ENCODE assay signal across 18 cellular contexts in genomic region chr7:127887096-127887495, GRCh38.
DNase-seq lines count a peak whose midpoint lies in the region; ATAC-seq and TF ChIP-seq lines count a peak whose summit lies in the region.
"Had no signal": no experiment of that assay in that cellular context is flagged by ENCODE, and none has a peak within 500 bp of the region (broad histone marks: within the 10 kb centered on the region; RNA-seq: fewer than 3 reads in every experiment).

No MANE protein-coding gene starts in this region.

- no peaks in the 10 kb centered on the region for H3K27me3 ChIP-seq in cardiac muscle cell
- H3K27me3 ChIP-seq in left ventricle myocardium inferior (ENCODE audit: low read depth): no peaks in the 10 kb centered on the region
- H3K27me3 ChIP-seq in sigmoid colon: no peaks in the 10 kb centered on the region
- H3K27me3 ChIP-seq: BE2C, MG63, SJCRH30 had no signal

- ATAC-seq in HG02798 (IDR thresholded peaks at IDR 0.05; ENCODE audit: poor library complexity, unreplicated experiment): no peak
- ATAC-seq: PC-3 had no signal

- H3K4me3 Mint-ChIP-seq in chondrocyte (ENCODE audit: unreplicated experiment): no peak overlapping the region
- H3K4me3 Mint-ChIP-seq: CD4-positive, alpha-beta T cell had no signal

- TF ChIP-seq EP300 in sigmoid colon (IDR thresholded peaks at IDR 0.05): no peak

- TF ChIP-seq POLR2A in sigmoid colon (IDR thresholded peaks at IDR 0.05): no peak

- H3K4me1 ChIP-seq in cardiac muscle cell (ENCODE audit: low read depth): peaks cover 79% of the 10 kb centered on the region
- H3K4me1 ChIP-seq in left ventricle myocardium inferior: peaks cover 75% of the 10 kb centered on the region
- peaks cover 59% of the 10 kb centered on the region for H3K4me1 ChIP-seq in mesodermal cell (ENCODE audit: control insufficient read depth, insufficient read depth, low read length, poor library complexity, severe bottlenecking)
- H3K4me1 ChIP-seq in sigmoid colon: peaks cover 0 to 7% (median 3%) of the 10 kb centered on the region in 4 donors

- WGBS in mesodermal cell (ENCODE audit: insufficient coverage in 2 of 2), 2 experiments: 14% methylated on average over 2 of the region's 6 CpGs; no CpG with 5 or more reads in 1 of the 2 experiments
- WGBS in sigmoid colon, 2 donors: 90 to 97% methylated on average over 6 of the region's 6 CpGs

- peaks cover 56% of the 10 kb centered on the region for H3K4me1 Mint-ChIP-seq in chondrocyte (ENCODE audit: low read depth)

- H3K27ac Mint-ChIP-seq in chondrocyte (ENCODE audit: unreplicated experiment): peak overlapping the region; percentile 93
- H3K27ac Mint-ChIP-seq: CD4-positive, alpha-beta T cell had no signal

- DNase-seq in cardiac muscle cell (ENCODE audit: low read depth in 1 of 2, low spot score in 1 of 2) (no peak), left ventricle myocardium inferior (no peak), chondrocyte (ENCODE audit: low spot score) (no peak), sigmoid colon (no peak), COR-L47 (lab: John Stamatoyannopoulos, UW) (no peak)
- no peak for DNase-seq in activated effector memory CD4-positive, alpha-beta T cell treated with anti-CD3 and anti-CD28 coated beads, Interleukin-2, amount 50 U/mL, for 16 hours
- DNase-seq: 8988T; BE2C; CD4-positive, alpha-beta T cell; DMS79 treated with DMSO at 0.1 percent for 48 hours; MG63; NCI-H1092; NCI-H146; NCI-H774; PC-3; SJCRH30 had no signal

- intact Hi-C loops in left ventricle myocardium inferior (cut with micrococcal nuclease): no loop called here
- intact Hi-C loops in sigmoid colon (cut with DNase I): no loop called here

- H3K27me3 Mint-ChIP-seq in chondrocyte (ENCODE audit: low read depth): no peaks in the 10 kb centered on the region
- H3K27me3 Mint-ChIP-seq: CD4-positive, alpha-beta T cell had no signal

- H3K9me3 ChIP-seq in cardiac muscle cell (ENCODE audit: low read depth): no peaks in the 10 kb centered on the region
- no peaks in the 10 kb centered on the region for H3K9me3 ChIP-seq in left ventricle myocardium inferior (replicated peaks)
- no peaks in the 10 kb centered on the region for H3K9me3 ChIP-seq in mesodermal cell (ENCODE audit: control insufficient read depth, low read length)
- H3K9me3 ChIP-seq in sigmoid colon: no peaks in the 10 kb centered on the region
- H3K9me3 ChIP-seq: BE2C, MG63, SJCRH30 had no signal

- H3K36me3 Mint-ChIP-seq in chondrocyte (ENCODE audit: low read depth): peaks cover 10% of the 10 kb centered on the region

- H3K9me3 Mint-ChIP-seq in chondrocyte (ENCODE audit: low read depth): no peaks in the 10 kb centered on the region
- H3K9me3 Mint-ChIP-seq: CD4-positive, alpha-beta T cell had no signal

- TF ChIP-seq CTCF in cardiac muscle cell (IDR thresholded peaks at IDR 0.05; ENCODE audit: low read depth, low read length) (no peak), left ventricle myocardium inferior (IDR thresholded peaks at IDR 0.05; ENCODE audit: borderline replicate concordance) (no peak), chondrocyte (IDR thresholded peaks at IDR 0.05) (no peak), sigmoid colon (IDR thresholded peaks at IDR 0.05) (no peak)

- H3K36me3 ChIP-seq in cardiac muscle cell: no peaks in the 10 kb centered on the region
- H3K36me3 ChIP-seq in left ventricle myocardium inferior: peaks cover 10% of the 10 kb centered on the region
- H3K36me3 ChIP-seq in mesodermal cell (ENCODE audit: control insufficient read depth, insufficient read depth, low read length): peaks cover 28% of the 10 kb centered on the region
- H3K36me3 ChIP-seq in sigmoid colon: peaks cover 0 to 9% (median 0%) of the 10 kb centered on the region in 4 donors

- peak overlapping the region; percentile 86 for H3K27ac ChIP-seq in cardiac muscle cell
- H3K27ac ChIP-seq in left ventricle myocardium inferior (replicated peaks): no peak overlapping the region
- peak overlapping the region; percentile 82 for H3K27ac ChIP-seq in mesodermal cell (ENCODE audit: low read depth, low read length, severe bottlenecking)
- no peak overlapping the region for H3K27ac ChIP-seq in sigmoid colon
- H3K27ac ChIP-seq: SJCRH30 had no signal

- no peak overlapping the region for H3K4me3 ChIP-seq in cardiac muscle cell
- no peak overlapping the region for H3K4me3 ChIP-seq in left ventricle myocardium inferior
- H3K4me3 ChIP-seq in mesodermal cell (ENCODE audit: extremely low read depth, insufficient read depth, low read length, poor library complexity, severe bottlenecking): no peak overlapping the region
- H3K4me3 ChIP-seq in sigmoid colon: no peak overlapping the region
- H3K4me3 ChIP-seq: MG63, SJCRH30 had no signal

Comparison
In these comparisons a context has a peak if more than half of its experiments do, and no peak if none do; other contexts are left out.
1. H3K27ac ChIP-seq: peak in cardiac muscle cell (single experiment) and mesodermal cell (single experiment); none in left ventricle myocardium inferior (single experiment) and sigmoid colon (0 of 4).